ENCODE assay signal across 18 cellular contexts in the genomic region with DNA sequence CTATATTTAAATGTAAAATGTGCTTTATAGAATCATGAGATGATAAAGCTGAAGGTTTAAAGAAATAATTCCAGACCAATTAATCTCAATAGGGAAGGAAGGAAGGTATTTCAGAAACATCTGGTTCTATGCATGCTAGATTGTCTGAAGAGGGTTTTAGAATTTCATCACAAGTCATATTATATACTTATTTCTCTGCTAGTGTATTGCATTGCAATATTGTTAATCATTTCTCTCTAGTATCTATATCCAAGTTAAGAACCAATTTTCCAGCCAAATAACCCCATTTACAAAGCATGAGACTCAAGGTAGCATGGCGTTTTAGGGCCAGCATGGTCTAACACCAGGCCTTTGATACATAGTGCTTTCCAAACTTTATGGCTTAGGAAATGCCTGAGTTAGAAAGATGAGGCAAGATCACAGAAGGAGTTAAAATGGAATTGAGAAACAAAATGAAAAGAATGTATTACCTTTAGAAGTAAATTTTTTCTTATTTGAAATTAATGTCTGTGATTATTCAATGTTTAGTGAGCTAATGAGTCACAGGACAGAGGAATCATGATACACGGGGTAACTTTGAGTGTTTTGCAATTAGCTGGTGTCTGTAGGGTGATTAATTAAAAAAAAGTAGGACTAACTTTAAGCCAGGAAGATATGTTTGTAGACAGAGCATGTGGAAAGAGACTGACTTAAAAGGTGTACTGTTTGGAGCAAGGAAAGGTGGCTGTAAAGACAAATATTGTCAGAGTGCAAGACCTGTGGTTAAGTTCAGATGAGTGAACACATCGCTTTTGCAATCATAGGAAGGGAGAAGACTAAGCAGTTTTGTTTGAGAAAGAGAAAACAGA.
DNase-seq lines count a peak whose midpoint lies in the region; ATAC-seq and TF ChIP-seq lines count a peak whose summit lies in the region.
"Had no signal": no experiment of that assay in that cellular context is flagged by ENCODE, and none has a peak within 500 bp of the region (broad histone marks: within the 10 kb centered on the region; RNA-seq: fewer than 3 reads in every experiment).

No MANE protein-coding gene starts in this region.

- no peak overlapping the region for H3K4me3 Mint-ChIP-seq in GM23338
- H3K4me3 Mint-ChIP-seq: naive thymus-derived CD8-positive, alpha-beta T cell had no signal

- TF ChIP-seq CTCF in GM23338 (conservative IDR thresholded peaks at IDR 0.05; ENCODE audit: low read depth in 2 of 2): no peak
- no peak for TF ChIP-seq CTCF in RWPE1 (conservative IDR thresholded peaks at IDR 0.05; ENCODE audit: low read depth)
- TF ChIP-seq CTCF in fibroblast of mammary gland (conservative IDR thresholded peaks at IDR 0.05; ENCODE audit: control insufficient read depth, insufficient read depth, low read depth, low read length): no peak
- no peak for TF ChIP-seq CTCF in osteoblast (IDR thresholded peaks at IDR 0.05; ENCODE audit: extremely low read depth, low read depth, low read length)

- H3K36me3 ChIP-seq in GM23338 (ENCODE audit: insufficient read depth): no peaks in the 10 kb centered on the region
- H3K36me3 ChIP-seq in osteoblast (ENCODE audit: insufficient read depth, low read length): no peaks in the 10 kb centered on the region
- H3K36me3 ChIP-seq: BLaER1 treated with 17β-estradiol and CSF1 and Interleukin-3, amounts not matched to agents 10 nM and 100 nM had no signal

- no peaks in the 10 kb centered on the region for H3K27me3 Mint-ChIP-seq in GM23338 (ENCODE audit: insufficient read depth, low read depth, poor library complexity)

- H3K4me1 ChIP-seq in GM23338 (ENCODE audit: insufficient read depth) (no peaks in the 10 kb centered on the region), osteoblast (ENCODE audit: insufficient read depth, low read length) (peaks cover 12% of the 10 kb centered on the region)

- H3K27ac Mint-ChIP-seq in GM23338: no peak overlapping the region
- H3K27ac Mint-ChIP-seq: naive thymus-derived CD8-positive, alpha-beta T cell had no signal

- DNase-seq in GM23338 (ENCODE audit: low spot score) (no peak), RWPE1 (ENCODE audit: low spot score) (peak; percentile 19), fibroblast of mammary gland (ENCODE audit: low read depth) (peak; percentile 48), osteoblast (ENCODE audit: insufficient read length, low spot score, missing footprints) (no peak), DMS153 treated with DMSO at 0.1 percent for 48 hours (lab: John Stamatoyannopoulos, UW; ENCODE audit: unreplicated experiment) (no peak)
- DNase-seq in activated CD4-positive, CD25-positive, alpha-beta regulatory T cell treated with anti-CD3 and anti-CD28 coated beads, Interleukin-2, amount 50 U/mL, for 72 hours: no peak
- DNase-seq: activated CD4-positive, alpha-beta T cell treated with anti-CD3 and anti-CD28 coated beads for 48 hours; activated naive CD4-positive, alpha-beta T cell treated with anti-CD3 and anti-CD28 coated beads, Interleukin-2, amount 50 U/mL, for 16 hours; activated T-cell treated with anti-CD3 and anti-CD28 coated beads for 4 hours; dorsolateral prefrontal cortex; foreskin melanocyte; MM.1S; naive thymus-derived CD8-positive, alpha-beta T cell; RPMI8226; stimulated activated CD4-positive, alpha-beta T cell treated with anti-CD3 and anti-CD28 coated beads, Interleukin-1b, Interleukin-23, amount 100 ng/mL, for 48 hours had no signal

- H3F3A ChIP-seq in GM23338 (replicated peaks; ENCODE audit: low read depth): no peaks in the 10 kb centered on the region

- H2AFZ ChIP-seq in GM23338 (peak overlapping the region; percentile 70), osteoblast (ENCODE audit: low read length) (peak overlapping the region; percentile 43)

- CTCF ChIA-PET in RWPE1 (lab: Yijun Ruan, JAX): no interaction called here

- H3K27ac ChIP-seq in GM23338 (ENCODE audit: low read depth): no peak overlapping the region
- H3K27ac ChIP-seq in RWPE1: no peak overlapping the region
- H3K27ac ChIP-seq in osteoblast (ENCODE audit: low read depth, low read length): no peak overlapping the region
- H3K27ac ChIP-seq: BLaER1 treated with 17β-estradiol and CSF1 and Interleukin-3, amounts not matched to agents 10 nM and 100 nM; dorsolateral prefrontal cortex had no signal

- H3K9me3 Mint-ChIP-seq in GM23338: peaks cover 21% of the 10 kb centered on the region

- peaks cover 18% of the 10 kb centered on the region for H3K36me3 Mint-ChIP-seq in GM23338 (ENCODE audit: low read depth)
- H3K36me3 Mint-ChIP-seq: naive thymus-derived CD8-positive, alpha-beta T cell had no signal

- POLR2A ChIA-PET in RWPE1 (lab: Yijun Ruan, JAX; ENCODE audit: low non-redundant PET): no interaction called here

- ATAC-seq in GM23338: no peak
- no peak for ATAC-seq in GM19455 (IDR thresholded peaks at IDR 0.05; ENCODE audit: unreplicated experiment)
- ATAC-seq: naive thymus-derived CD8-positive, alpha-beta T cell had no signal

- H3K27me3 ChIP-seq in GM23338 (ENCODE audit: insufficient read depth) (no peaks in the 10 kb centered on the region), osteoblast (ENCODE audit: insufficient read depth, low read length) (no peaks in the 10 kb centered on the region)
- H3K27me3 ChIP-seq: BLaER1 treated with 17β-estradiol and CSF1 and Interleukin-3, amounts not matched to agents 10 nM and 100 nM; dorsolateral prefrontal cortex had no signal

- H3K79me2 ChIP-seq in GM23338 (replicated peaks; ENCODE audit: insufficient read depth) (no peaks in the 10 kb centered on the region), osteoblast (ENCODE audit: insufficient read depth, low read length) (no peaks in the 10 kb centered on the region)

- H3K4me2 ChIP-seq in GM23338 (no peak overlapping the region), osteoblast (ENCODE audit: insufficient read depth, low read length) (no peak overlapping the region)
- H3K4me2 ChIP-seq: BLaER1 treated with 17β-estradiol and CSF1 and Interleukin-3, amounts not matched to agents 10 nM and 100 nM had no signal

- peaks cover 2% of the 10 kb centered on the region for H3K9me3 ChIP-seq in osteoblast (ENCODE audit: low read depth, low read length)

- no peaks in the 10 kb centered on the region for H3K9me2 ChIP-seq in GM23338 (ENCODE audit: insufficient read depth)

- no peaks in the 10 kb centered on the region for H3K4me1 Mint-ChIP-seq in GM23338
- H3K4me1 Mint-ChIP-seq: naive thymus-derived CD8-positive, alpha-beta T cell had no signal

- H4K20me1 ChIP-seq in GM23338 (replicated peaks; ENCODE audit: insufficient read depth) (no peaks in the 10 kb centered on the region), osteoblast (ENCODE audit: insufficient read depth, low read length) (no peaks in the 10 kb centered on the region)
- H4K20me1 ChIP-seq: BLaER1 treated with 17β-estradiol and CSF1 and Interleukin-3, amounts not matched to agents 10 nM and 100 nM had no signal

- H3K4me3 ChIP-seq in GM23338: no peak overlapping the region
- no peak overlapping the region for H3K4me3 ChIP-seq in fibroblast of mammary gland (ENCODE audit: control insufficient read depth, low read depth, low read length)
- H3K4me3 ChIP-seq in osteoblast (ENCODE audit: insufficient read depth, low read length): no peak overlapping the region
- H3K4me3 ChIP-seq: BLaER1 treated with 17β-estradiol and CSF1 and Interleukin-3, amounts not matched to agents 10 nM and 100 nM; dorsolateral prefrontal cortex; lung had no signal

Comparison
In these comparisons a context has a peak if more than half of its experiments do, and no peak if none do; other contexts are left out.
1. DNase-seq: peak in RWPE1 (single experiment) and fibroblast of mammary gland (single experiment); none in GM23338 (single experiment), osteoblast (single experiment), DMS153 treated with DMSO at 0.1 percent for 48 hours (single experiment) and activated CD4-positive, CD25-positive, alpha-beta regulatory T cell treated with anti-CD3 and anti-CD28 coated beads, Interleukin-2, amount 50 U/mL, for 72 hours (single experiment).